In genomic region chr10:3960496-3960895, GRCh38 we compare ENCODE assay signal across 15 cellular contexts.
DNase-seq lines count a peak whose midpoint lies in the region; ATAC-seq and TF ChIP-seq lines count a peak whose summit lies in the region.
"Had no signal": no experiment of that assay in that cellular context is flagged by ENCODE, and none has a peak within 500 bp of the region (broad histone marks: within the 10 kb centered on the region; RNA-seq: fewer than 3 reads in every experiment).

No MANE protein-coding gene starts in this region.

- H3K36me3 ChIP-seq in KOPT-K1 (ENCODE audit: insufficient read depth, low read length) (no peaks in the 10 kb centered on the region), ascending aorta (no peaks in the 10 kb centered on the region)
- H3K36me3 ChIP-seq: thoracic aorta had no signal

- H3K27me3 ChIP-seq in ascending aorta: no peaks in the 10 kb centered on the region

- 80 to 91% methylated on average over 5 of the region's 5 CpGs for WGBS in lower leg skin, 2 donors

- H3K4me1 Mint-ChIP-seq in activated CD8-positive, alpha-beta memory T cell treated with anti-CD3 and anti-CD28 coated beads, Interleukin-2, amount 10 ng/mL, durations not matched to agents 7 days and 5 days: peaks cover 55% of the 10 kb centered on the region
- H3K4me1 Mint-ChIP-seq in stimulated activated effector memory CD8-positive, alpha-beta T cell treated with anti-CD3 and anti-CD28 coated beads, Interleukin-12 subunit alpha, Interleukin-12 subunit beta, amount 100 ng/mL, for 72 hours: peaks cover 40% of the 10 kb centered on the region
- H3K4me1 Mint-ChIP-seq: CD14-positive monocyte had no signal

- H3K36me3 Mint-ChIP-seq in activated CD8-positive, alpha-beta memory T cell treated with anti-CD3 and anti-CD28 coated beads, Interleukin-2, amount 10 ng/mL, durations not matched to agents 7 days and 5 days: peaks cover 15% of the 10 kb centered on the region
- no peaks in the 10 kb centered on the region for H3K36me3 Mint-ChIP-seq in stimulated activated effector memory CD8-positive, alpha-beta T cell treated with anti-CD3 and anti-CD28 coated beads, Interleukin-12 subunit alpha, Interleukin-12 subunit beta, amount 100 ng/mL, for 72 hours
- H3K36me3 Mint-ChIP-seq: CD14-positive monocyte had no signal

- H3K27ac Mint-ChIP-seq in activated CD8-positive, alpha-beta memory T cell treated with anti-CD3 and anti-CD28 coated beads, Interleukin-2, amount 10 ng/mL, durations not matched to agents 7 days and 5 days: peak overlapping the region; percentile 82
- peak overlapping the region; percentile 51 for H3K27ac Mint-ChIP-seq in stimulated activated effector memory CD8-positive, alpha-beta T cell treated with anti-CD3 and anti-CD28 coated beads, Interleukin-12 subunit alpha, Interleukin-12 subunit beta, amount 100 ng/mL, for 72 hours

- H3K9me3 ChIP-seq in KOPT-K1 (ENCODE audit: insufficient read depth, low read length, poor library complexity, severe bottlenecking): no peaks in the 10 kb centered on the region
- no peaks in the 10 kb centered on the region for H3K9me3 ChIP-seq in ascending aorta
- H3K9me3 ChIP-seq: psoas muscle, thoracic aorta had no signal

- H3K4me1 ChIP-seq in ascending aorta: peaks cover 0 to 13% of the 10 kb centered on the region in 2 donors
- H3K4me1 ChIP-seq: psoas muscle had no signal

- intact Hi-C loops in ascending aorta (cut with DNase I): no loop called here
- intact Hi-C loops in lower leg skin (cut with DNase I; ENCODE audit: low total_unique reads): no loop called here

- TF ChIP-seq CTCF in ascending aorta (IDR thresholded peaks at IDR 0.05) (no peak), lower leg skin (IDR thresholded peaks at IDR 0.05) (no peak)

- peak; percentile 14 for ATAC-seq in activated CD8-positive, alpha-beta memory T cell treated with anti-CD3 and anti-CD28 coated beads, Interleukin-2, amount 10 ng/mL, durations not matched to agents 7 days and 5 days
- peak; percentile 52 for ATAC-seq in stimulated activated effector memory CD8-positive, alpha-beta T cell treated with anti-CD3 and anti-CD28 coated beads, Interleukin-12 subunit alpha, Interleukin-12 subunit beta, amount 100 ng/mL, for 72 hours
- ATAC-seq: psoas muscle had no signal

- peak overlapping the region; percentile 65 for H3K4me3 Mint-ChIP-seq in activated CD8-positive, alpha-beta memory T cell treated with anti-CD3 and anti-CD28 coated beads, Interleukin-2, amount 10 ng/mL, durations not matched to agents 7 days and 5 days
- peak overlapping the region; percentile 49 for H3K4me3 Mint-ChIP-seq in stimulated activated effector memory CD8-positive, alpha-beta T cell treated with anti-CD3 and anti-CD28 coated beads, Interleukin-12 subunit alpha, Interleukin-12 subunit beta, amount 100 ng/mL, for 72 hours
- H3K4me3 Mint-ChIP-seq: CD14-positive monocyte had no signal

- TF ChIP-seq POLR2A in lower leg skin (IDR thresholded peaks at IDR 0.05): no peak

- CTCF ChIA-PET in activated CD8-positive, alpha-beta memory T cell treated with anti-CD3 and anti-CD28 coated beads, Interleukin-2, amount 10 ng/mL, durations not matched to agents 7 days and 5 days (lab: Charles Lee): interaction anchor here (1.1 to 4.8 kb wide), 13 partner anchors 8 to 179 kb away, joined by 3 to 36 read pairs (median 5); partner anchors contain the start of gene KLF6

- no peak for DNase-seq in activated CD8-positive, alpha-beta memory T cell treated with anti-CD3 and anti-CD28 coated beads, Interleukin-2, amount 10 ng/mL, durations not matched to agents 7 days and 5 days
- no peak for DNase-seq in activated CD8-positive, alpha-beta memory T cell treated with anti-CD3 and anti-CD28 coated beads, Interleukin-2, amount 50 U/mL, for 48 hours
- DNase-seq in ascending aorta (ENCODE audit: low spot score in 2 of 2) (no peak), lower leg skin (ENCODE audit: low spot score in 2 of 2) (no peak), AG08395 (ENCODE audit: low spot score) (no peak)
- DNase-seq in stimulated activated effector memory CD8-positive, alpha-beta T cell treated with anti-CD3 and anti-CD28 coated beads, Interleukin-12 subunit alpha, Interleukin-12 subunit beta, amount 100 ng/mL, for 72 hours (ENCODE audit: low spot score in 2 of 2): no peak
- no peak for DNase-seq in effector CD4-positive, alpha-beta T cell
- DNase-seq: HCEC 1CT, KG1, NCI-H524 treated with DMSO at 0.1 percent for 48 hours, psoas muscle, SIG-M5 had no signal

- no peaks in the 10 kb centered on the region for H3K9me3 Mint-ChIP-seq in activated CD8-positive, alpha-beta memory T cell treated with anti-CD3 and anti-CD28 coated beads, Interleukin-2, amount 10 ng/mL, durations not matched to agents 7 days and 5 days (ENCODE audit: low read depth)
- no peaks in the 10 kb centered on the region for H3K9me3 Mint-ChIP-seq in stimulated activated effector memory CD8-positive, alpha-beta T cell treated with anti-CD3 and anti-CD28 coated beads, Interleukin-12 subunit alpha, Interleukin-12 subunit beta, amount 100 ng/mL, for 72 hours
- H3K9me3 Mint-ChIP-seq: CD14-positive monocyte had no signal

- no peak overlapping the region for H3K4me3 ChIP-seq in ascending aorta
- H3K4me3 ChIP-seq in lower leg skin (ENCODE audit: low read depth, poor library complexity, severe bottlenecking): no peak overlapping the region
- H3K4me3 ChIP-seq: psoas muscle, thoracic aorta had no signal

- H3K27me3 Mint-ChIP-seq in activated CD8-positive, alpha-beta memory T cell treated with anti-CD3 and anti-CD28 coated beads, Interleukin-2, amount 10 ng/mL, durations not matched to agents 7 days and 5 days: no peaks in the 10 kb centered on the region

- peak overlapping the region; percentile 69 for H3K27ac ChIP-seq in KOPT-K1 (ENCODE audit: low read depth, low read length, poor library complexity, severe bottlenecking)
- peak overlapping the region; percentile 2 to 25 for H3K27ac ChIP-seq in ascending aorta
- H3K27ac ChIP-seq: psoas muscle had no signal
